Comparison of ENCODE assay signal across 2 cellular contexts in genomic region chr21:45051580-45052434, GRCh38.
TF ChIP-seq lines count a peak whose summit lies in the region.

No MANE protein-coding gene starts in this region.

TF ChIP-seq in SK-N-SH, 30 proteins besides CTCF, POLR2A, EP300 and RAD21 (continued from another document):
- TF ChIP-seq YY1 (IDR thresholded peaks at IDR 0.05; ENCODE audit: low read depth) (no peak), USF2 (IDR thresholded peaks at IDR 0.05; ENCODE audit: borderline replicate concordance, low read depth, low read length) (no peak), SMC3 (IDR thresholded peaks at IDR 0.05; ENCODE audit: low read depth, low read length) (no peak), MXI1 (IDR thresholded peaks at IDR 0.05; ENCODE audit: low read depth, low read length) (no peak), EZH2phosphoT487 (IDR thresholded peaks at IDR 0.05; ENCODE audit: borderline replicate concordance, low read depth) (no peak), USF1 (IDR thresholded peaks at IDR 0.05; ENCODE audit: borderline replicate concordance, low read depth) (no peak), NRF1 (IDR thresholded peaks at IDR 0.05; ENCODE audit: low read depth, low read length) (no peak), RCOR1 (IDR thresholded peaks at IDR 0.05; ENCODE audit: low read length) (no peak), RFX5 (IDR thresholded peaks at IDR 0.05; ENCODE audit: low read length) (no peak), SIN3A (IDR thresholded peaks at IDR 0.05; ENCODE audit: borderline replicate concordance, low read depth, low read length) (no peak), ELF1 (IDR thresholded peaks at IDR 0.05) (no peak)
- TF ChIP-seq, protein P1, sequence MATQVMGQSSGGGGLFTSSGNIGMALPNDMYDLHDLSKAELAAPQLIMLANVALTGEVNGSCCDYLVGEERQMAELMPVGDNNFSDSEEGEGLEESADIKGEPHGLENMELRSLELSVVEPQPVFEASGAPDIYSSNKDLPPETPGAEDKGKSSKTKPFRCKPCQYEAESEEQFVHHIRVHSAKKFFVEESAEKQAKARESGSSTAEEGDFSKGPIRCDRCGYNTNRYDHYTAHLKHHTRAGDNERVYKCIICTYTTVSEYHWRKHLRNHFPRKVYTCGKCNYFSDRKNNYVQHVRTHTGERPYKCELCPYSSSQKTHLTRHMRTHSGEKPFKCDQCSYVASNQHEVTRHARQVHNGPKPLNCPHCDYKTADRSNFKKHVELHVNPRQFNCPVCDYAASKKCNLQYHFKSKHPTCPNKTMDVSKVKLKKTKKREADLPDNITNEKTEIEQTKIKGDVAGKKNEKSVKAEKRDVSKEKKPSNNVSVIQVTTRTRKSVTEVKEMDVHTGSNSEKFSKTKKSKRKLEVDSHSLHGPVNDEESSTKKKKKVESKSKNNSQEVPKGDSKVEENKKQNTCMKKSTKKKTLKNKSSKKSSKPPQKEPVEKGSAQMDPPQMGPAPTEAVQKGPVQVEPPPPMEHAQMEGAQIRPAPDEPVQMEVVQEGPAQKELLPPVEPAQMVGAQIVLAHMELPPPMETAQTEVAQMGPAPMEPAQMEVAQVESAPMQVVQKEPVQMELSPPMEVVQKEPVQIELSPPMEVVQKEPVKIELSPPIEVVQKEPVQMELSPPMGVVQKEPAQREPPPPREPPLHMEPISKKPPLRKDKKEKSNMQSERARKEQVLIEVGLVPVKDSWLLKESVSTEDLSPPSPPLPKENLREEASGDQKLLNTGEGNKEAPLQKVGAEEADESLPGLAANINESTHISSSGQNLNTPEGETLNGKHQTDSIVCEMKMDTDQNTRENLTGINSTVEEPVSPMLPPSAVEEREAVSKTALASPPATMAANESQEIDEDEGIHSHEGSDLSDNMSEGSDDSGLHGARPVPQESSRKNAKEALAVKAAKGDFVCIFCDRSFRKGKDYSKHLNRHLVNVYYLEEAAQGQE (IDR thresholded peaks at IDR 0.05; ENCODE audit: low read depth, low read length) = no peak
- TF ChIP-seq, protein P2, sequence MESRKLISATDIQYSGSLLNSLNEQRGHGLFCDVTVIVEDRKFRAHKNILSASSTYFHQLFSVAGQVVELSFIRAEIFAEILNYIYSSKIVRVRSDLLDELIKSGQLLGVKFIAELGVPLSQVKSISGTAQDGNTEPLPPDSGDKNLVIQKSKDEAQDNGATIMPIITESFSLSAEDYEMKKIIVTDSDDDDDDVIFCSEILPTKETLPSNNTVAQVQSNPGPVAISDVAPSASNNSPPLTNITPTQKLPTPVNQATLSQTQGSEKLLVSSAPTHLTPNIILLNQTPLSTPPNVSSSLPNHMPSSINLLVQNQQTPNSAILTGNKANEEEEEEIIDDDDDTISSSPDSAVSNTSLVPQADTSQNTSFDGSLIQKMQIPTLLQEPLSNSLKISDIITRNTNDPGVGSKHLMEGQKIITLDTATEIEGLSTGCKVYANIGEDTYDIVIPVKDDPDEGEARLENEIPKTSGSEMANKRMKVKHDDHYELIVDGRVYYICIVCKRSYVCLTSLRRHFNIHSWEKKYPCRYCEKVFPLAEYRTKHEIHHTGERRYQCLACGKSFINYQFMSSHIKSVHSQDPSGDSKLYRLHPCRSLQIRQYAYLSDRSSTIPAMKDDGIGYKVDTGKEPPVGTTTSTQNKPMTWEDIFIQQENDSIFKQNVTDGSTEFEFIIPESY (IDR thresholded peaks at IDR 0.05; ENCODE audit: borderline replicate concordance, low read depth) = no peak

TF ChIP-seq in SK-N-SH treated with all-trans-retinoic acid at 6 μM for 48 hours, 23 proteins besides CTCF, POLR2A, EP300 and RAD21 (continued from another document):
- TF ChIP-seq TSHZ2 (CRISPR knock-in tag; IDR thresholded peaks at IDR 0.05) (no peak), ISL1 (CRISPR knock-in tag; IDR thresholded peaks at IDR 0.05) (no peak), ESRRG (CRISPR knock-in tag; IDR thresholded peaks at IDR 0.05) (no peak), GLIS3 (CRISPR knock-in tag; IDR thresholded peaks at IDR 0.05) (no peak), ZFP3 (CRISPR knock-in tag; IDR thresholded peaks at IDR 0.05) (no peak), PATZ1 (CRISPR knock-in tag; IDR thresholded peaks at IDR 0.05; ENCODE audit: borderline replicate concordance) (no peak), SNAI2 (CRISPR knock-in tag; IDR thresholded peaks at IDR 0.05) (no peak), PPARA (CRISPR knock-in tag; IDR thresholded peaks at IDR 0.05; ENCODE audit: borderline replicate concordance) (no peak), ZNF8 (CRISPR knock-in tag; IDR thresholded peaks at IDR 0.05) (no peak)
- TF ChIP-seq, protein P3, sequence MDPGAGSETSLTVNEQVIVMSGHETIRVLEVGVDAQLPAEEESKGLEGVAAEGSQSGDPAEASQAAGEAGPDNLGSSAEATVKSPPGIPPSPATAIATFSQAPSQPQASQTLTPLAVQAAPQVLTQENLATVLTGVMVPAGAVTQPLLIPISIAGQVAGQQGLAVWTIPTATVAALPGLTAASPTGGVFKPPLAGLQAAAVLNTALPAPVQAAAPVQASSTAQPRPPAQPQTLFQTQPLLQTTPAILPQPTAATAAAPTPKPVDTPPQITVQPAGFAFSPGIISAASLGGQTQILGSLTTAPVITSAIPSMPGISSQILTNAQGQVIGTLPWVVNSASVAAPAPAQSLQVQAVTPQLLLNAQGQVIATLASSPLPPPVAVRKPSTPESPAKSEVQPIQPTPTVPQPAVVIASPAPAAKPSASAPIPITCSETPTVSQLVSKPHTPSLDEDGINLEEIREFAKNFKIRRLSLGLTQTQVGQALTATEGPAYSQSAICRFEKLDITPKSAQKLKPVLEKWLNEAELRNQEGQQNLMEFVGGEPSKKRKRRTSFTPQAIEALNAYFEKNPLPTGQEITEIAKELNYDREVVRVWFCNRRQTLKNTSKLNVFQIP (CRISPR knock-in tag; IDR thresholded peaks at IDR 0.05; ENCODE audit: borderline replicate concordance, low read depth) = no peak
- TF ChIP-seq, protein P4, sequence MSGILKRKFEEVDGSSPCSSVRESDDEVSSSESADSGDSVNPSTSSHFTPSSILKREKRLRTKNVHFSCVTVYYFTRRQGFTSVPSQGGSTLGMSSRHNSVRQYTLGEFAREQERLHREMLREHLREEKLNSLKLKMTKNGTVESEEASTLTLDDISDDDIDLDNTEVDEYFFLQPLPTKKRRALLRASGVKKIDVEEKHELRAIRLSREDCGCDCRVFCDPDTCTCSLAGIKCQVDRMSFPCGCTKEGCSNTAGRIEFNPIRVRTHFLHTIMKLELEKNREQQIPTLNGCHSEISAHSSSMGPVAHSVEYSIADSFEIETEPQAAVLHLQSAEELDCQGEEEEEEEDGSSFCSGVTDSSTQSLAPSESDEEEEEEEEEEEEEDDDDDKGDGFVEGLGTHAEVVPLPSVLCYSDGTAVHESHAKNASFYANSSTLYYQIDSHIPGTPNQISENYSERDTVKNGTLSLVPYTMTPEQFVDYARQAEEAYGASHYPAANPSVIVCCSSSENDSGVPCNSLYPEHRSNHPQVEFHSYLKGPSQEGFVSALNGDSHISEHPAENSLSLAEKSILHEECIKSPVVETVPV (CRISPR knock-in tag; IDR thresholded peaks at IDR 0.05) = no peak
